In the genomic region with DNA sequence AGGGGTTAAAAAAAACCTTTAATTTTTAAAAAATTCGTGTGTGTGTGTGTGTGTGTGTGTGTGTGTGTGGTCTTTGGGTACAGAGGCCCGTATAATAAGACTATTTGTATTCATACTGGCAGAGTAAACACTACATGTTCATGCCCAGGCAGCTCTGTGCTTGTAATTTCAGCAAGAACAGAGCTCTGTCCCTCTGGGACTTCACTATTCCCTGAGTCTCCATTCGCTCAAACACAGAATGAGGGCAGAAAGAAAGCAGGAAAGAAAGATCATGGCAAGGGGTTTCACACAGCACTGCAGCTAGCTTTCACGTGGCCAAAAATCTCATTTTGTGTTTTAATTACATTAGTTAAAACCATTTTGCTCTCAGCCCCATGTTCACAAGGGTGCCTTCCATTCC, we compare ENCODE assay signal across 1 cellular context.
TF ChIP-seq lines count a peak whose summit lies in the region.

No MANE protein-coding gene starts in this region.

TF ChIP-seq in IMR-90, 13 proteins besides CTCF, POLR2A, EP300 and RAD21 (continued from another document):
- TF ChIP-seq, protein P1, sequence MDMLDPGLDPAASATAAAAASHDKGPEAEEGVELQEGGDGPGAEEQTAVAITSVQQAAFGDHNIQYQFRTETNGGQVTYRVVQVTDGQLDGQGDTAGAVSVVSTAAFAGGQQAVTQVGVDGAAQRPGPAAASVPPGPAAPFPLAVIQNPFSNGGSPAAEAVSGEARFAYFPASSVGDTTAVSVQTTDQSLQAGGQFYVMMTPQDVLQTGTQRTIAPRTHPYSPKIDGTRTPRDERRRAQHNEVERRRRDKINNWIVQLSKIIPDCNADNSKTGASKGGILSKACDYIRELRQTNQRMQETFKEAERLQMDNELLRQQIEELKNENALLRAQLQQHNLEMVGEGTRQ (IDR thresholded peaks at IDR 0.05; ENCODE audit: low read depth, low read length): no peak
- TF ChIP-seq CHD1 (IDR thresholded peaks at IDR 0.05; ENCODE audit: low read depth, low read length): no peak
- no peak for TF ChIP-seq MAZ (IDR thresholded peaks at IDR 0.05; ENCODE audit: borderline replicate concordance, low read depth, low read length)
- TF ChIP-seq, protein P2, sequence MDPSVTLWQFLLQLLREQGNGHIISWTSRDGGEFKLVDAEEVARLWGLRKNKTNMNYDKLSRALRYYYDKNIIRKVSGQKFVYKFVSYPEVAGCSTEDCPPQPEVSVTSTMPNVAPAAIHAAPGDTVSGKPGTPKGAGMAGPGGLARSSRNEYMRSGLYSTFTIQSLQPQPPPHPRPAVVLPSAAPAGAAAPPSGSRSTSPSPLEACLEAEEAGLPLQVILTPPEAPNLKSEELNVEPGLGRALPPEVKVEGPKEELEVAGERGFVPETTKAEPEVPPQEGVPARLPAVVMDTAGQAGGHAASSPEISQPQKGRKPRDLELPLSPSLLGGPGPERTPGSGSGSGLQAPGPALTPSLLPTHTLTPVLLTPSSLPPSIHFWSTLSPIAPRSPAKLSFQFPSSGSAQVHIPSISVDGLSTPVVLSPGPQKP (IDR thresholded peaks at IDR 0.05; ENCODE audit: borderline replicate concordance, low read depth, low read length): no peak
- no peak for TF ChIP-seq NFE2L2 (IDR thresholded peaks at IDR 0.05; ENCODE audit: low read depth, low read length)
